ENCODE assay signal across 10 cellular contexts in genomic region chr12:65603428-65604351, GRCh38.
A peak's percentile ranks its signal among the peaks of the same experiment; 100 is the strongest.
DNase-seq lines count a peak whose midpoint lies in the region; ATAC-seq and TF ChIP-seq lines count a peak whose summit lies in the region.
"Had no signal": no experiment of that assay in that cellular context is flagged by ENCODE, and none has a peak within 500 bp of the region (broad histone marks: within the 10 kb centered on the region; RNA-seq: fewer than 3 reads in every experiment).

No MANE protein-coding gene starts in this region.

- TF ChIP-seq CTCF in choroid plexus epithelial cell (conservative IDR thresholded peaks at IDR 0.05; ENCODE audit: low read depth, low read length): no peak

- H3K36me3 ChIP-seq in ACC112 (ENCODE audit: insufficient read depth, low read length) (peaks cover 23% of the 10 kb centered on the region), HUES48 (ENCODE audit: control insufficient read depth, insufficient read depth, low read length) (no peaks in the 10 kb centered on the region)

- no peaks in the 10 kb centered on the region for H3K27me3 ChIP-seq in ACC112 (ENCODE audit: insufficient read depth, low read length)
- no peaks in the 10 kb centered on the region for H3K27me3 ChIP-seq in HUES48 (ENCODE audit: control insufficient read depth, insufficient read depth, low read length)

- ATAC-seq in GM21390 (IDR thresholded peaks at IDR 0.05; ENCODE audit: unreplicated experiment): no peak

- H3K27ac ChIP-seq in ACC112 (ENCODE audit: low read depth, low read length) (peak overlapping the region; percentile 99), HUES48 (ENCODE audit: low read depth, low read length) (no peak overlapping the region)

- H3K9ac ChIP-seq in HUES48 (ENCODE audit: low read depth, low read length): no peak overlapping the region

- no peak overlapping the region for H2AFZ ChIP-seq in ACC112 (ENCODE audit: low read length, unreplicated experiment)

- peak; percentile 93 for DNase-seq in choroid plexus epithelial cell (ENCODE audit: low read depth)
- peak; percentile 19 for DNase-seq in medulla oblongata (ENCODE audit: extremely low spot score)
- DNase-seq in UCSD-AML1 (lab: John Stamatoyannopoulos, UW; ENCODE audit: unreplicated experiment): no peak
- no peak for DNase-seq in SIG-M5 treated with dmso at 0.1 percent for 504 hours (lab: John Stamatoyannopoulos, UW; ENCODE audit: unreplicated experiment)
- no peak for DNase-seq in NCI-H2196 treated with DMSO at 0.1 percent for 48 hours (lab: John Stamatoyannopoulos, UW; ENCODE audit: unreplicated experiment)
- DNase-seq: activated CD4-positive, alpha-beta memory T cell treated with anti-CD3 and anti-CD28 coated beads, Interleukin-2, amount 10 ng/mL, durations not matched to agents 7 days and 5 days; DND-41 had no signal

- H3K9me3 ChIP-seq in HUES48 (ENCODE audit: control insufficient read depth, insufficient read depth, low read length): no peaks in the 10 kb centered on the region

- H3K4me3 ChIP-seq in ACC112 (ENCODE audit: low read depth, low read length) (peak overlapping the region; percentile 79), HUES48 (ENCODE audit: low read depth, low read length) (0 out of 2 replicates have a peak overlapping the region, but pooled peaks have one; percentile 17), choroid plexus epithelial cell (ENCODE audit: low read depth, low read length) (peak overlapping the region; percentile 61)

- H3K79me2 ChIP-seq in ACC112 (ENCODE audit: control insufficient read depth, insufficient read depth, low read length, unreplicated experiment): peaks cover 28% of the 10 kb centered on the region

- H3K4me1 ChIP-seq in ACC112 (ENCODE audit: control insufficient read depth, insufficient read depth, low read length, unreplicated experiment): peaks cover 60% of the 10 kb centered on the region
- peaks cover 14% of the 10 kb centered on the region for H3K4me1 ChIP-seq in HUES48 (ENCODE audit: control insufficient read depth, insufficient read depth, low read length)

Comparison
In these comparisons a context has a peak if more than half of its experiments do, and no peak if none do; other contexts are left out.
1. H3K4me3 ChIP-seq: peak in every context shown above with its lines; median percentile 79 in ACC112; 61 in choroid plexus epithelial cell; 17 in HUES48.
2. DNase-seq: peak in choroid plexus epithelial cell (single experiment) and medulla oblongata (single experiment); none in UCSD-AML1 (single experiment), SIG-M5 treated with dmso at 0.1 percent for 504 hours (single experiment) and NCI-H2196 treated with DMSO at 0.1 percent for 48 hours (single experiment).